In the genomic region with DNA sequence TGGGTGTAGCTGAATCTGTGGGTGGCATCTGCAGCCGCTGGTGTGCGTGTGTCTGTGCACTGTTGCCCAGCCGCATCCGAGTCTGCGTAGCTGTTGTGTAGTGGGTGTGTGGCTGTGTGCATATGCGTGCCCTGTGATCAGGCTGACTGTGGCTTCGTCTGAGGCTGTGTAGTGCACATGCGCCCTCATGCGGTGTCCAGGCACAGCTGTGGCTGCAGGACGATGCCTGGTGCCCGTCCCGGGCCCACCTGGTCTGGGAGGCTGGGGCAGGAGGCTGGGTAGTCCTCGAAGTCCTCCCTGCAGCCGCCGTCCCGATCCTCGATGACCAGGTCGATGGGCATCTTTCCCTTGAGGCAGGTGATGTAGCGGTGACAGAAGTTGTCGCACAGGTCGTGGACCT, we compare ENCODE assay signal across 10 cellular contexts. TPM values are rescaled to one million over a fixed set of nuclear protein-coding genes. Genes with fewer than 3 reads are reported as not detected.
A peak's percentile ranks its signal among the peaks of the same experiment; 100 is the strongest.
DNase-seq lines count a peak whose midpoint lies in the region; ATAC-seq, FAIRE-seq and TF ChIP-seq lines count a peak whose summit lies in the region.
"Had no signal": no experiment of that assay in that cellular context is flagged by ENCODE, and none has a peak within 500 bp of the region (broad histone marks: within the 10 kb centered on the region; RNA-seq: fewer than 3 reads in every experiment).

No MANE protein-coding gene starts in this region.

- H4K20me1 ChIP-seq in GM12878 (ENCODE audit: control insufficient read depth, insufficient read depth) (no peaks in the 10 kb centered on the region), neural cell (ENCODE audit: insufficient read depth) (no peaks in the 10 kb centered on the region)

- H3K4me2 ChIP-seq in GM12878 (ENCODE audit: control insufficient read depth, insufficient read depth) (no peak overlapping the region), neural cell (ENCODE audit: low read length) (no peak overlapping the region)

- RAD21 ChIA-PET in GM12878 (lab: Charles Lee; ENCODE audit: unreplicated experiment) = no interaction called here

- H3K36me3 ChIP-seq in GM12878 (ENCODE audit: control insufficient read depth in 2 of 2, insufficient read depth in 2 of 2, low read length in 1 of 2) = no peaks in the 10 kb centered on the region
- H3K36me3 ChIP-seq in neural cell (ENCODE audit: insufficient read depth, low read length) = no peaks in the 10 kb centered on the region

- H3K4me3 ChIP-seq in LNCaP clone FGC (ENCODE audit: low read depth, low read length) = no peak overlapping the region
- no peak overlapping the region for H3K4me3 ChIP-seq in GM12878
- no peak overlapping the region for H3K4me3 ChIP-seq in neural cell (ENCODE audit: low read length)

- TF ChIP-seq RAD21 in GM12878 (IDR thresholded peaks at IDR 0.05; ENCODE audit: insufficient read depth, low read depth, low read length) = no peak
- TF ChIP-seq RAD21 in neural cell (conservative IDR thresholded peaks at IDR 0.05) = no peak

- no peaks in the 10 kb centered on the region for H3F3A ChIP-seq in neural cell (ENCODE audit: insufficient read depth, low read length, poor library complexity, severe bottlenecking)

- H3K27ac ChIP-seq in GM12878 (ENCODE audit: control insufficient read depth, insufficient read depth) = no peak overlapping the region
- no peak overlapping the region for H3K27ac ChIP-seq in neural cell (ENCODE audit: low read length)

- H3K9me2 ChIP-seq in neural cell (ENCODE audit: insufficient read depth, low read length) = no peaks in the 10 kb centered on the region

- in situ Hi-C loops in GM12878 (cut with MboI) = no loop called here

- H3K27me3 ChIP-seq in GM12878 (replicated peaks in 1 of 2; ENCODE audit: control insufficient read depth in 2 of 2, insufficient read depth in 2 of 2, low read length in 1 of 2) (peaks cover 6 to 14% of the 10 kb centered on the region in 2 experiments; a peak in 3 of 4 replicates), neural cell (ENCODE audit: insufficient read depth, low read depth, low read length) (no peaks in the 10 kb centered on the region)

- POLR2A ChIA-PET in GM10248 (lab: Yijun Ruan, JAX) = no interaction called here
- POLR2A ChIA-PET in GM12878 (lab: Charles Lee) = no interaction called here

- H3K9ac ChIP-seq in GM12878 (ENCODE audit: control insufficient read depth, insufficient read depth, low read length) = no peak overlapping the region
- H3K9ac ChIP-seq in neural cell (ENCODE audit: low read length) = no peak overlapping the region

- 35% methylated on average over 13 of the region's 21 CpGs for WGBS in GM12878 (ENCODE audit: insufficient coverage, insufficient replicate concordance, low lambda C conversion rate, missing lambda C conversion rate)

- CTCF ChIA-PET in GM10248 (lab: Yijun Ruan, JAX) (no interaction called here), GM12878 (lab: Yijun Ruan, JAX) (no interaction called here)

- no peaks in the 10 kb centered on the region for H3K9me3 ChIP-seq in GM12878 (replicated peaks; ENCODE audit: control insufficient read depth, insufficient read depth, low read length)
- H3K9me3 ChIP-seq in neural cell (ENCODE audit: low read length) = no peaks in the 10 kb centered on the region

- intact Hi-C loops in GM12878 (cut with micrococcal nuclease; ENCODE audit: unreplicated experiment) = no loop called here

- DNase-seq in GM10248 (ENCODE audit: extremely low spot score) (no peak), LNCaP clone FGC (ENCODE audit: low read depth) (no peak), GM12878 (ENCODE audit: low read depth, low spot score) (no peak), NCI-H2227 treated with DMSO at 0.1 percent for 48 hours (lab: John Stamatoyannopoulos, UW) (no peak), amniotic stem cell (lab: John Stamatoyannopoulos, UW) (no peak)
- DNase-seq: activated CD8-positive, alpha-beta T cell treated with anti-CD3 and anti-CD28 coated beads for 36 hours had no signal

- no peak overlapping the region for H2AFZ ChIP-seq in GM12878 (ENCODE audit: control insufficient read depth, low read depth, low read length)
- H2AFZ ChIP-seq in neural cell (ENCODE audit: low read depth, low read length) = no peak overlapping the region

- TF ChIP-seq POLR2A in GM12878 (IDR thresholded peaks at IDR 0.05; ENCODE audit: low read depth, low read length) = no peak

- ATAC-seq in GM12878 = peak; percentile 52; the same call in 2 of the 3 replicates
- ATAC-seq in HG02610 (IDR thresholded peaks at IDR 0.05; ENCODE audit: unreplicated experiment) = no peak
- ATAC-seq: activated CD8-positive, alpha-beta T cell treated with anti-CD3 and anti-CD28 coated beads for 36 hours had no signal

- H3K79me2 ChIP-seq in GM12878 (ENCODE audit: control insufficient read depth, insufficient read depth, low read length) = no peaks in the 10 kb centered on the region
- H3K79me2 ChIP-seq in neural cell (replicated peaks; ENCODE audit: insufficient read depth, low read length) = peaks cover 20% of the 10 kb centered on the region

- no peaks in the 10 kb centered on the region; the same call in 1 of the 2 replicates for H3K4me1 ChIP-seq in GM12878 (ENCODE audit: control insufficient read depth, insufficient read depth, low read length)

- TF ChIP-seq EP300 in GM12878 (IDR thresholded peaks at IDR 0.05; ENCODE audit: borderline replicate concordance in 1 of 2, control insufficient read depth in 1 of 2, low read depth in 2 of 2, low read length in 2 of 2) (no peak), neural cell (conservative IDR thresholded peaks at IDR 0.05; ENCODE audit: poor library complexity, severe bottlenecking) (no peak)

- SMC1A ChIA-PET in GM12878 (lab: Charles Lee; ENCODE audit: uncharacterized antibody, unreplicated experiment) = no interaction called here

- BruUV-seq in GM12878 (replicated peaks; lab: Mats Ljungman, UMichigan) = no TSS peak

- TF ChIP-seq CTCF in GM10248 (IDR thresholded peaks at IDR 0.05; ENCODE audit: control extremely low read depth, extremely low read depth, low read depth, missing control alignments) (peak; percentile 23), LNCaP clone FGC (IDR thresholded peaks at IDR 0.05; ENCODE audit: control insufficient read depth, extremely low read depth, insufficient read depth) (peak; percentile 63), GM12878 (IDR thresholded peaks at IDR 0.05 in 2 of 3, conservative IDR thresholded peaks at IDR 0.05 in 1 of 3; ENCODE audit: control insufficient read depth in 2 of 3, extremely low read depth in 1 of 3, insufficient read depth in 1 of 3, low read depth in 3 of 3, low read length in 3 of 3) (peak in 2 of 3 experiments; percentile 21 to 23; a peak in 2 of 6 replicates), neural cell (IDR thresholded peaks at IDR 0.05; ENCODE audit: poor library complexity, severe bottlenecking) (peak; percentile 27)

- no peak for FAIRE-seq in GM12878 (lab: Jason Lieb, UNC)
- FAIRE-seq: astrocyte, H54 had no signal

TF ChIP-seq in GM12878, 131 proteins besides CTCF, POLR2A, EP300 and RAD21 (continues in another document):
- TF ChIP-seq NFYA (IDR thresholded peaks at IDR 0.05; ENCODE audit: borderline replicate concordance, low read depth, low read length) (no peak), CHD1 (IDR thresholded peaks at IDR 0.05; ENCODE audit: low read depth, low read length) (no peak), POU2F2 (IDR thresholded peaks at IDR 0.05; ENCODE audit: borderline replicate concordance, low read depth, low read length) (no peak)

TF ChIP-seq in neural cell, 6 proteins besides CTCF, POLR2A, EP300 and RAD21 (continues in another document):
- TF ChIP-seq TAF1 (IDR thresholded peaks at IDR 0.05; ENCODE audit: low read depth) (no peak), MXI1 (conservative IDR thresholded peaks at IDR 0.05; ENCODE audit: poor library complexity, severe bottlenecking) (no peak), SMC3 (conservative IDR thresholded peaks at IDR 0.05; ENCODE audit: poor library complexity) (no peak), POLR2AphosphoS5 (IDR thresholded peaks at IDR 0.05) (no peak)

RNA-seq across cellular contexts. Expression of a gene that starts 4.9 kb away (rescaled TPM):
- total RNA-seq in GM12878 (2013; cell fraction: nucleolus; rRNA removed) = not detected in 2 replicates
- not detected in 2 replicates for total RNA-seq in GM12878 (2014; rRNA removed)
- total RNA-seq in GM12878 (2014; rRNA removed; fragmentation: Illumina TruSeq; extraction: Trizol) = not detected in 2 replicates
- total RNA-seq in GM12878 (2021) = 0.21 TPM in 1 of 2 replicates, not detected in the other
- not detected for polyA plus RNA-seq in GM12878 (2011; ENCODE audit: low read depth)
- polyA plus RNA-seq in GM12878 (2011; rRNA removed) = 0.05 TPM in 1 of 2 replicates, not detected in the other
- polyA plus RNA-seq in GM12878 (2011; cell fraction: cytosol; rRNA removed) = 0.13 TPM in 1 of 2 replicates, not detected in the other
- polyA plus RNA-seq in GM12878 (2011; cell fraction: nucleus; rRNA removed) = 0.07 TPM in 1 of 2 replicates, not detected in the other
- not detected in 2 replicates for polyA plus RNA-seq in GM12878 (2012)
- not detected in 2 replicates for polyA plus RNA-seq in GM12878 (2014; fragmentation: Illumina TruSeq; extraction: Trizol)
- not detected for polyA plus RNA-seq in GM12878 (2014; fragmentation: Nextera tagmentation; extraction: Ambion mirVana)
- polyA plus RNA-seq in GM12878 (2014; rRNA removed) = not detected in 2 replicates
- under 1 TPM in 1 of 2 experiments, not detected in 1; 0.23 TPM for polyA plus RNA-seq in GM12878 (2016; fragmentation: Nextera tagmentation; extraction: Ambion mirVana)
- polyA minus RNA-seq in GM12878 (2011; rRNA and poly(A)+ RNA removed) = not detected in 2 replicates
- polyA minus RNA-seq in GM12878 (2011; cell fraction: cytosol; rRNA and poly(A)+ RNA removed) = not detected in 2 replicates
- not detected in 2 replicates for polyA minus RNA-seq in GM12878 (2011; cell fraction: nucleus; rRNA and poly(A)+ RNA removed)
- polyA plus RNA-seq in neural cell = 357 and 379 TPM in 2 replicates
- polyA minus RNA-seq in neural cell = 171 and 197 TPM in 2 replicates
- total RNA-seq: activated CD8-positive, alpha-beta T cell treated with anti-CD3 and anti-CD28 coated beads for 36 hours had no signal

RNA-seq across cellular contexts. Expression of a gene that starts 57.2 kb away (rescaled TPM):
- total RNA-seq in GM12878 (2013; cell fraction: nucleolus; rRNA removed) = not detected in 2 replicates
- total RNA-seq in GM12878 (2014; rRNA removed) (not detected in 2 replicates), GM12878 (2014; rRNA removed; fragmentation: Illumina TruSeq; extraction: Trizol) (not detected in 2 replicates), GM12878 (2021) (not detected in 2 replicates)
- not detected for polyA plus RNA-seq in GM12878 (2011; ENCODE audit: low read depth)
- polyA plus RNA-seq in GM12878 (2011; rRNA removed) (not detected in 2 replicates), GM12878 (2014; fragmentation: Illumina TruSeq; extraction: Trizol) (not detected in 2 replicates), GM12878 (2014; fragmentation: Nextera tagmentation; extraction: Ambion mirVana) (not detected), GM12878 (2014; rRNA removed) (not detected in 2 replicates), GM12878 (2016; fragmentation: Nextera tagmentation; extraction: Ambion mirVana) (not detected), neural cell (14.1 and 18.3 TPM in 2 replicates)
- 0.18 TPM in 1 of 2 replicates, not detected in the other for polyA plus RNA-seq in GM12878 (2011; cell fraction: cytosol; rRNA removed)
- 0.03 and 0.06 TPM in 2 replicates for polyA plus RNA-seq in GM12878 (2011; cell fraction: nucleus; rRNA removed)
- polyA plus RNA-seq in GM12878 (2012) = 0.03 and 0.06 TPM in 2 replicates
- not detected in 2 replicates for polyA minus RNA-seq in GM12878 (2011; rRNA and poly(A)+ RNA removed)
- polyA minus RNA-seq in GM12878 (2011; cell fraction: cytosol; rRNA and poly(A)+ RNA removed) = not detected in 2 replicates
- not detected in 2 replicates for polyA minus RNA-seq in GM12878 (2011; cell fraction: nucleus; rRNA and poly(A)+ RNA removed)
- 35.7 and 51.1 TPM in 2 replicates for polyA minus RNA-seq in neural cell

Comparison
In these comparisons a context has a peak if more than half of its experiments do, and no peak if none do; other contexts are left out.
1. RNA of a gene that starts 4.9 kb away (polyA plus RNA-seq): 357 to 379 TPM in neural cell; 0.05 to 0.23 TPM in GM12878; every median in the first group is over 100 times any median in the second.
2. RNA of a gene that starts 57.2 kb away (polyA plus RNA-seq): 14.1 to 18.3 TPM in neural cell; 0.03 to 0.18 TPM in GM12878; every median in the first group is over 10 times any median in the second.
3. Peak in every context shown above with its lines, with median percentiles within 50 percentile points of each other: CTCF ChIP-seq.